ENCODE assay signal across 9 cellular contexts in the genomic region with DNA sequence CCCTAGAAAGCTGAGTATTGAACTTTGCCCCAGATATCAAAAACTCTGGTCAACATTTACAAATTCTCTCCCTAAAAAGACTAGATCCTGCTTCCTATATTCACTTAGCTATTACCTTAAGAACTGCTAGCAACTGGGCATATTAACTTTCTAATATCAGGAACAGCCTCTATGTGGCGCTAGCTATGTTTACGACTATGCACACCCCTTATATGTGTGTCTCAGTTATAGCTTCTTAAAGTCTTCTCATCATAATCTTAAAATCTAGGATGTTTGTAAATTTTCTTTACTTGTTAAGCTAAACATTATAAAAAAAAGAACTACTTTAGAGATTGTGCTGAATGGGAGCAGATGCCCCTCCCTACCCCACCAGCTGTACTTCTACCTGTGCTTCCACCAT. TPM values are rescaled to one million over a fixed set of nuclear protein-coding genes. Genes with fewer than 3 reads are reported as not detected.
DNase-seq lines count a peak whose midpoint lies in the region; ATAC-seq and TF ChIP-seq lines count a peak whose summit lies in the region.
"Had no signal": no experiment of that assay in that cellular context is flagged by ENCODE, and none has a peak within 500 bp of the region (broad histone marks: within the 10 kb centered on the region; RNA-seq: fewer than 3 reads in every experiment).

No MANE protein-coding gene starts in this region.

- H3K9ac ChIP-seq in neural progenitor cell, result no peak overlapping the region

- H3K4me3 Mint-ChIP-seq in activated T-helper 17 cell treated with anti-CD3 and anti-CD28 coated beads, Interleukin-2, amount 50 U/mL, for 72 hours, result peak overlapping the region; percentile 94
- H3K4me3 Mint-ChIP-seq in neural progenitor cell, result no peak overlapping the region

- H4K20me1 ChIP-seq in neural progenitor cell (ENCODE audit: low read depth), result no peaks in the 10 kb centered on the region

- peaks cover 25% of the 10 kb centered on the region for H3K4me1 Mint-ChIP-seq in activated T-helper 17 cell treated with anti-CD3 and anti-CD28 coated beads, Interleukin-2, amount 50 U/mL, for 72 hours
- peaks cover 19% of the 10 kb centered on the region for H3K4me1 Mint-ChIP-seq in neural progenitor cell

- TF ChIP-seq CTCF in neural progenitor cell (IDR thresholded peaks at IDR 0.05) (peak; percentile 30), uterus (IDR thresholded peaks at IDR 0.05) (no peak)

- H3K27ac ChIP-seq in neural progenitor cell, result no peak overlapping the region
- no peak overlapping the region for H3K27ac ChIP-seq in uterus

- peaks cover 35% of the 10 kb centered on the region for H3K27me3 ChIP-seq in neural progenitor cell
- no peaks in the 10 kb centered on the region for H3K27me3 ChIP-seq in uterus

- H3K36me3 ChIP-seq in neural progenitor cell (no peaks in the 10 kb centered on the region), uterus (no peaks in the 10 kb centered on the region)

- H3K4me3 ChIP-seq in neural progenitor cell (no peak overlapping the region), uterus (no peak overlapping the region)
- H3K4me3 ChIP-seq: lung had no signal

- no peaks in the 10 kb centered on the region for H3K27me3 Mint-ChIP-seq in activated T-helper 17 cell treated with anti-CD3 and anti-CD28 coated beads, Interleukin-2, amount 50 U/mL, for 72 hours
- no peaks in the 10 kb centered on the region for H3K27me3 Mint-ChIP-seq in neural progenitor cell (ENCODE audit: insufficient read depth, low read depth)

- H3F3A ChIP-seq in neural progenitor cell (ENCODE audit: low read depth), result peaks cover 10% of the 10 kb centered on the region

- H3K4me1 ChIP-seq in neural progenitor cell (peaks cover 9% of the 10 kb centered on the region), uterus (no peaks in the 10 kb centered on the region)

- no peak for TF ChIP-seq POLR2A in uterus (IDR thresholded peaks at IDR 0.05)

- H3K27ac Mint-ChIP-seq in activated T-helper 17 cell treated with anti-CD3 and anti-CD28 coated beads, Interleukin-2, amount 50 U/mL, for 72 hours, result no peak overlapping the region
- H3K27ac Mint-ChIP-seq in neural progenitor cell, result no peak overlapping the region

- H3K4me2 ChIP-seq in neural progenitor cell, result no peak overlapping the region

- no peak for ATAC-seq in activated T-helper 17 cell treated with anti-CD3 and anti-CD28 coated beads, Interleukin-2, amount 50 U/mL, for 72 hours (replicated peaks)
- ATAC-seq in HG02588 (IDR thresholded peaks at IDR 0.05; ENCODE audit: unreplicated experiment) (no peak), GM18907 (IDR thresholded peaks at IDR 0.05; ENCODE audit: unreplicated experiment) (no peak)

- DNase-seq in NCI-H2196 (lab: John Stamatoyannopoulos, UW; ENCODE audit: unreplicated experiment), result peak; percentile 11
- no peak for DNase-seq in NCI-H2196 treated with DMSO at 0.1 percent for 48 hours (lab: John Stamatoyannopoulos, UW; ENCODE audit: unreplicated experiment)
- peak; percentile 60 for DNase-seq in NCI-H1694 (lab: John Stamatoyannopoulos, UW)
- no peak for DNase-seq in neural progenitor cell (ENCODE audit: low spot score)
- DNase-seq in uterus, result no peak

- no peaks in the 10 kb centered on the region for H3K9me3 Mint-ChIP-seq in activated T-helper 17 cell treated with anti-CD3 and anti-CD28 coated beads, Interleukin-2, amount 50 U/mL, for 72 hours
- H3K9me3 Mint-ChIP-seq in neural progenitor cell, result no peaks in the 10 kb centered on the region

- intact Hi-C loops in uterus (cut with DNase I; ENCODE audit: low total_unique reads), result no loop called here

- peaks cover 27% of the 10 kb centered on the region for H3K79me2 ChIP-seq in neural progenitor cell (ENCODE audit: low read depth)

- H3K9me3 ChIP-seq in neural progenitor cell (ENCODE audit: low read depth) (no peaks in the 10 kb centered on the region), uterus (no peaks in the 10 kb centered on the region)

- H3K36me3 Mint-ChIP-seq in activated T-helper 17 cell treated with anti-CD3 and anti-CD28 coated beads, Interleukin-2, amount 50 U/mL, for 72 hours (ENCODE audit: low read depth), result peaks cover 35% of the 10 kb centered on the region
- peaks cover 2% of the 10 kb centered on the region for H3K36me3 Mint-ChIP-seq in neural progenitor cell

- H2AFZ ChIP-seq in neural progenitor cell (replicated peaks), result no peak overlapping the region

RNA-seq across cellular contexts. Expression of a gene that starts 1.7 kb away (rescaled TPM):
- 100 to 1,000 TPM in 1 of 2 donors, 10 to 100 TPM in 1; 59.5 to 152 TPM for total RNA-seq in activated T-helper 17 cell treated with anti-CD3 and anti-CD28 coated beads, Interleukin-2, amount 50 U/mL, for 72 hours
- total RNA-seq in neural progenitor cell (ENCODE audit: low replicate concordance) (34.0 and 77.3 TPM in 2 replicates), uterus (100 to 1,000 TPM in 1 of 4 donors, 10 to 100 TPM in 3; 31.8 to 115 (median 43.7) TPM)

RNA-seq across cellular contexts. Expression of a gene that starts 43.0 kb away (rescaled TPM):
- total RNA-seq in activated T-helper 17 cell treated with anti-CD3 and anti-CD28 coated beads, Interleukin-2, amount 50 U/mL, for 72 hours, result under 1 TPM in 1 of 2 donors, not detected in 1; 0.08 TPM
- total RNA-seq in neural progenitor cell (ENCODE audit: low replicate concordance) (0.06 and 0.21 TPM in 2 replicates), uterus (not detected)
- total RNA-seq: lung had no signal

RNA-seq across cellular contexts. Expression of a gene that starts 47.1 kb away (rescaled TPM):
- 10 to 100 TPM; 36.7 to 41.0 TPM for total RNA-seq in activated T-helper 17 cell treated with anti-CD3 and anti-CD28 coated beads, Interleukin-2, amount 50 U/mL, for 72 hours
- total RNA-seq in neural progenitor cell (ENCODE audit: low replicate concordance) (29.5 and 43.5 TPM in 2 replicates), uterus (10 to 100 TPM; 15.1 to 88.5 (median 44.6) TPM)

Comparison
In these comparisons a context has a peak if more than half of its experiments do, and no peak if none do; other contexts are left out.
1. DNase-seq: peak in NCI-H2196 (single experiment) and NCI-H1694 (single experiment); none in NCI-H2196 treated with DMSO at 0.1 percent for 48 hours (single experiment), neural progenitor cell (single experiment) and uterus (0 of 2).